ENCODE assay signal across 1 cellular context in genomic region chr15:76177491-76178040, GRCh38.
TF ChIP-seq lines count a peak whose summit lies in the region.

No MANE protein-coding gene starts in this region.

TF ChIP-seq in GM23338, 12 proteins besides CTCF, POLR2A, EP300 and RAD21 (continued from another document):
- TF ChIP-seq REST (IDR thresholded peaks at IDR 0.05; ENCODE audit: unreplicated experiment) (no peak), JUNB (IDR thresholded peaks at IDR 0.05; ENCODE audit: unreplicated experiment) (no peak), CREB1 (CRISPR knock-in tag; IDR thresholded peaks at IDR 0.05; ENCODE audit: low read depth) (no peak), ZNF331 (CRISPR knock-in tag; IDR thresholded peaks at IDR 0.05; ENCODE audit: low read depth) (no peak), ZNF114 (CRISPR knock-in tag; IDR thresholded peaks at IDR 0.05) (no peak), NANOG (IDR thresholded peaks at IDR 0.05; ENCODE audit: borderline replicate concordance) (no peak), EZH2phosphoT487 (IDR thresholded peaks at IDR 0.05; ENCODE audit: unreplicated experiment) (no peak)
